In the genomic region with DNA sequence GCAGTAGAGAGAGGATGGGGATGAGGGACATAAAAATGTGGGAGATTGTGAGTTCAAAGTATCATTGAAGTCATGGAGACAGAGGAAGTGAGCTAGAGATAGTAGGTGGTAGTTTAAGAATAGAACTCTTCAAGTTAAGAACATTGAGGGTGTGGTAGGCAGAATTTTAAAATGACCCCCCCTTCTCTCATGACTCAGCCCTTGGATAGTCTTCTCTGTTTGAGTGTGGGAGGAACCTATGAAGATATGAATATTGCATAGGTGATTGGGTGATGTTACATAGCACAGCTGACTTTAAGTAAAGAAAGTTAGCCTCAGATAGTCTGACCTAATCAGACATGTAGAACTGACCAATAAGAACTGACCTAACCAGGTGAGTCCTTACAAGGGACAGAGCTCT, we compare ENCODE assay signal across 20 cellular contexts.
DNase-seq lines count a peak whose midpoint lies in the region; ATAC-seq and TF ChIP-seq lines count a peak whose summit lies in the region.
"Had no signal": no experiment of that assay in that cellular context is flagged by ENCODE, and none has a peak within 500 bp of the region (broad histone marks: within the 10 kb centered on the region; RNA-seq: fewer than 3 reads in every experiment).

No MANE protein-coding gene starts in this region.

- POLR2A ChIA-PET in CD8-positive, alpha-beta T cell (lab: Charles Lee), result no interaction called here

- H3K36me3 Mint-ChIP-seq in activated naive CD4-positive, alpha-beta T cell treated with anti-CD3 and anti-CD28 coated beads, Interleukin-2, amount 50 U/mL, for 72 hours, result peaks cover 11 to 34% of the 10 kb centered on the region in 2 donors
- H3K36me3 Mint-ChIP-seq in stimulated activated naive CD8-positive, alpha-beta T cell treated with anti-CD3 and anti-CD28 coated beads, Interleukin-15, Interleukin-2, amounts not matched to agents 100 ng/mL and 50 ng/mL, for 24 hours (ENCODE audit: low read depth), result peaks cover 11% of the 10 kb centered on the region
- no peaks in the 10 kb centered on the region for H3K36me3 Mint-ChIP-seq in CD8-positive, alpha-beta T cell
- no peaks in the 10 kb centered on the region for H3K36me3 Mint-ChIP-seq in endothelial cell (ENCODE audit: low read depth, unreplicated experiment)
- H3K36me3 Mint-ChIP-seq: brain; natural killer cell treated with Interleukin-12 subunit alpha and Interleukin-12 subunit beta and Interleukin-15 and Interleukin-18, amount 100 ng/mL, for 72 hours had no signal

- H3K9me3 ChIP-seq in CD8-positive, alpha-beta T cell (ENCODE audit: low read length), result no peaks in the 10 kb centered on the region

- no peak for DNase-seq in activated naive CD4-positive, alpha-beta T cell treated with anti-CD3 and anti-CD28 coated beads, Interleukin-2, amount 50 U/mL, for 72 hours (ENCODE audit: low spot score in 2 of 2)
- DNase-seq in activated naive CD4-positive, alpha-beta T cell treated with anti-CD3 and anti-CD28 coated beads, Interleukin-2, amount 50 U/mL, for 16 hours, result no peak
- peak; percentile 77 for DNase-seq in NCI-H226
- DNase-seq in CD8-positive, alpha-beta T cell, result no peak
- DNase-seq in endothelial cell (ENCODE audit: low spot score), result no peak
- DNase-seq: activated naive CD8-positive, alpha-beta T cell treated with anti-CD3 and anti-CD28 coated beads, Interleukin-2, amount 10 ng/mL, durations not matched to agents 7 days and 5 days; CD4-positive, alpha-beta T cell; dermis blood vessel endothelial cell; left cardiac atrium; NCI-H345; stimulated activated CD4-positive, alpha-beta T cell treated with anti-CD3 and anti-CD28 coated beads, Interleukin-1b, Interleukin-23, amount 100 ng/mL, for 48 hours; T1000 had no signal

- H3K4me1 ChIP-seq in CD8-positive, alpha-beta T cell (ENCODE audit: insufficient read depth, low read length), result peaks cover 14% of the 10 kb centered on the region
- H3K4me1 ChIP-seq: parathyroid adenoma had no signal

- peaks cover 48% of the 10 kb centered on the region for H3K4me1 Mint-ChIP-seq in stimulated activated naive CD8-positive, alpha-beta T cell treated with anti-CD3 and anti-CD28 coated beads, Interleukin-15, Interleukin-2, amounts not matched to agents 100 ng/mL and 50 ng/mL, for 24 hours (ENCODE audit: low read depth)
- peaks cover 17% of the 10 kb centered on the region for H3K4me1 Mint-ChIP-seq in CD8-positive, alpha-beta T cell (ENCODE audit: low read depth)
- H3K4me1 Mint-ChIP-seq in endothelial cell (ENCODE audit: unreplicated experiment), result no peaks in the 10 kb centered on the region

- TF ChIP-seq CTCF in CD8-positive, alpha-beta T cell (IDR thresholded peaks at IDR 0.05), result no peak
- no peak for TF ChIP-seq CTCF in endothelial cell (IDR thresholded peaks at IDR 0.05; ENCODE audit: unreplicated experiment)

- H3K27me3 Mint-ChIP-seq in stimulated activated naive CD8-positive, alpha-beta T cell treated with anti-CD3 and anti-CD28 coated beads, Interleukin-15, Interleukin-2, amounts not matched to agents 100 ng/mL and 50 ng/mL, for 24 hours, result no peaks in the 10 kb centered on the region
- no peaks in the 10 kb centered on the region for H3K27me3 Mint-ChIP-seq in CD8-positive, alpha-beta T cell (ENCODE audit: low read depth)
- H3K27me3 Mint-ChIP-seq in endothelial cell (ENCODE audit: unreplicated experiment), result peaks cover 4% of the 10 kb centered on the region
- H3K27me3 Mint-ChIP-seq: CD4-positive, alpha-beta T cell had no signal

- no peak overlapping the region for H3K4me3 Mint-ChIP-seq in stimulated activated naive CD8-positive, alpha-beta T cell treated with anti-CD3 and anti-CD28 coated beads, Interleukin-15, Interleukin-2, amounts not matched to agents 100 ng/mL and 50 ng/mL, for 24 hours
- H3K4me3 Mint-ChIP-seq in CD8-positive, alpha-beta T cell, result no peak overlapping the region
- H3K4me3 Mint-ChIP-seq in endothelial cell (ENCODE audit: unreplicated experiment), result no peak overlapping the region
- H3K4me3 Mint-ChIP-seq: activated naive CD8-positive, alpha-beta T cell treated with anti-CD3 and anti-CD28 coated beads, Interleukin-2, amount 10 ng/mL, durations not matched to agents 7 days and 5 days; brain; CD4-positive, alpha-beta T cell; natural killer cell treated with Interleukin-12 subunit alpha and Interleukin-12 subunit beta and Interleukin-15 and Interleukin-18, amount 100 ng/mL, for 72 hours had no signal

- H3K27ac Mint-ChIP-seq in activated naive CD4-positive, alpha-beta T cell treated with anti-CD3 and anti-CD28 coated beads, Interleukin-2, amount 50 U/mL, for 72 hours, result no peak overlapping the region
- peak overlapping the region; percentile 22 for H3K27ac Mint-ChIP-seq in stimulated activated naive CD8-positive, alpha-beta T cell treated with anti-CD3 and anti-CD28 coated beads, Interleukin-15, Interleukin-2, amounts not matched to agents 100 ng/mL and 50 ng/mL, for 24 hours
- no peak overlapping the region for H3K27ac Mint-ChIP-seq in CD8-positive, alpha-beta T cell
- H3K27ac Mint-ChIP-seq in endothelial cell (ENCODE audit: unreplicated experiment), result no peak overlapping the region
- H3K27ac Mint-ChIP-seq: activated naive CD8-positive, alpha-beta T cell treated with anti-CD3 and anti-CD28 coated beads, Interleukin-2, amount 10 ng/mL, durations not matched to agents 7 days and 5 days; brain; CD4-positive, alpha-beta T cell; natural killer cell treated with Interleukin-12 subunit alpha and Interleukin-12 subunit beta and Interleukin-15 and Interleukin-18, amount 100 ng/mL, for 72 hours had no signal

- ATAC-seq in activated naive CD4-positive, alpha-beta T cell treated with anti-CD3 and anti-CD28 coated beads, Interleukin-2, amount 50 U/mL, for 72 hours, result peak; percentile 39 to 57
- ATAC-seq in esophagus mucosa (peak; percentile 30), HG02870 (IDR thresholded peaks at IDR 0.05; ENCODE audit: unreplicated experiment) (no peak)
- no peak for ATAC-seq in CD8-positive, alpha-beta T cell
- ATAC-seq: natural killer cell treated with Interleukin-12 subunit alpha and Interleukin-12 subunit beta and Interleukin-15 and Interleukin-18, amount 100 ng/mL, for 72 hours; Panc1 had no signal

- no peaks in the 10 kb centered on the region for H3K27me3 ChIP-seq in CD8-positive, alpha-beta T cell (ENCODE audit: insufficient read depth, low read length)

- no peaks in the 10 kb centered on the region for H3K36me3 ChIP-seq in CD8-positive, alpha-beta T cell (ENCODE audit: insufficient read depth, low read length)

- intact Hi-C loops in CD8-positive, alpha-beta T cell (cut with DNase I, micrococcal nuclease), result loop anchor here in 1 of 2 experiments (5.0 kb wide), 1 partner anchor 1704 kb away; no protein-coding TSS in a partner anchor

- H3K27ac ChIP-seq in CD8-positive, alpha-beta T cell (ENCODE audit: low read depth, low read length), result no peak overlapping the region
- H3K27ac ChIP-seq: parathyroid adenoma, SK-N-MC had no signal

- CTCF ChIA-PET in CD8-positive, alpha-beta T cell (lab: Charles Lee), result interaction anchor here (0.8 kb wide), 2 partner anchors 13 to 61 kb away, joined by 3 to 5 read pairs; no protein-coding TSS in a partner anchor

- H3K4me3 ChIP-seq in CD8-positive, alpha-beta T cell (ENCODE audit: low read depth, low read length), result no peak overlapping the region
- H3K4me3 ChIP-seq: SK-N-MC had no signal

- peaks cover 28 to 36% of the 10 kb centered on the region in 2 donors for H3K9me3 Mint-ChIP-seq in activated naive CD4-positive, alpha-beta T cell treated with anti-CD3 and anti-CD28 coated beads, Interleukin-2, amount 50 U/mL, for 72 hours
- peaks cover 25% of the 10 kb centered on the region for H3K9me3 Mint-ChIP-seq in stimulated activated naive CD8-positive, alpha-beta T cell treated with anti-CD3 and anti-CD28 coated beads, Interleukin-15, Interleukin-2, amounts not matched to agents 100 ng/mL and 50 ng/mL, for 24 hours
- H3K9me3 Mint-ChIP-seq in CD8-positive, alpha-beta T cell, result peaks cover 8% of the 10 kb centered on the region
- no peaks in the 10 kb centered on the region for H3K9me3 Mint-ChIP-seq in endothelial cell (ENCODE audit: unreplicated experiment)

Comparison
In these comparisons a context has a peak if more than half of its experiments do, and no peak if none do; other contexts are left out.
1. ATAC-seq: peak in activated naive CD4-positive, alpha-beta T cell treated with anti-CD3 and anti-CD28 coated beads, Interleukin-2, amount 50 U/mL, for 72 hours (2 of 2) and esophagus mucosa (single experiment); none in CD8-positive, alpha-beta T cell (single experiment) and HG02870 (single experiment).